8 cellular contexts compared by ENCODE assay signal in the genomic region with DNA sequence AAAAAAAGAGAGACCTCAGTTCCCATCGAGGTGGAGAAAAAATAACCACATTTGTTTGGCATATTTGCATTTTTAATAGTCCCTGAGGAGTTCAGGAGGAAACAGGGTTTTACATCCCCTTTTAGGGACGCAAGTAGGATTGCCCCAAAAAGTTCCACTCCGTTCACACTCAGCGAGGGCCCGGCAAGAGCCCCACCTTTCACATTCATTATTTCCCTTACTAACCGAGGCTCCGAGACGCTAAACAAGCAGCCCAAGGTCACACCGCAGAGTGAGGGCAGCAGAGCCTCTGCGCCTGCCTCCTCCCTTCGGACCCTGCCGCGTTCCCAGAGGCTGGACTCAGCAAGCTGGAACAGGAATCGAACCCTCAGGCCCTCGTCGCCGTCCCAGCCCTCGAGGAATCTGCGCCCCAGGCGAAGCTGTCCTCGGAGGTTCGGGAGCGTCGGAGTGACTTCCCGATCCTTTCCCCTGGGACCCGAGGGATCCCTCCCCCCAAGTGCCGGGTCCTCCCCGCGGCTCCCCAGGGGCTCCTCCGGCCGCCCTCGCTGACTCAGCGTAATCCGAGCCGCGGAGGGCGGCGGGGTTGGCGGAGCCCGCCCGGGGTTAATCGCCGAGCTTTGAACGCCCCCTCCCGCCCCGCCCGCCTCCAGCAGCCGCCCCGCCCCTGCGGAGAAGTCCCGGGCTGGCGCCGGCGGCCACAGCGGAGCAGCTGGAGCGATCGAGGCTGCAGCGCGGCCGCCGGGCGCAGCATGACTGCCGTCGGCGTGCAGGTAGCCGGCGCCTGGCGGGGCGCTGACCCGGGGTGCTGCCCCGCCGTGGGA. TPM values are rescaled to one million over a fixed set of nuclear protein-coding genes. Genes with fewer than 3 reads are reported as not detected.
DNase-seq lines count a peak whose midpoint lies in the region; ATAC-seq and TF ChIP-seq lines count a peak whose summit lies in the region.

A gene with protein sequence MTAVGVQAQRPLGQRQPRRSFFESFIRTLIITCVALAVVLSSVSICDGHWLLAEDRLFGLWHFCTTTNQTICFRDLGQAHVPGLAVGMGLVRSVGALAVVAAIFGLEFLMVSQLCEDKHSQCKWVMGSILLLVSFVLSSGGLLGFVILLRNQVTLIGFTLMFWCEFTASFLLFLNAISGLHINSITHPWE (plus strand): TSS at position 700 of the 821 bp plus-strand sequence. CDS start 50 bp downstream, at position 750.

- DNase-seq in CD4-positive, alpha-beta memory T cell, result no peak
- peak; percentile 10 for DNase-seq in NCI-H146 treated with DMSO at 0.1 percent for 48 hours (lab: John Stamatoyannopoulos, UW; ENCODE audit: unreplicated experiment)
- DNase-seq in astrocyte of the cerebellum (ENCODE audit: low read depth), result peak; percentile 16
- DNase-seq in gastrocnemius medialis, result peak; percentile 9 to 45
- no peak for DNase-seq in SIG-M5 (lab: John Stamatoyannopoulos, UW)

- POLR2A ChIA-PET in CD4-positive, alpha-beta memory T cell (lab: Charles Lee; ENCODE audit: partially characterized antibody), result no interaction called here

- H3K27me3 ChIP-seq in CD4-positive, alpha-beta memory T cell (ENCODE audit: insufficient read depth, low read length), result peaks cover 8% of the 10 kb centered on the region
- H3K27me3 ChIP-seq in iPS-18a (ENCODE audit: control insufficient read depth, insufficient read depth, low read length) (peaks cover 34% of the 10 kb centered on the region), gastrocnemius medialis (no peaks in the 10 kb centered on the region)

- no peak within 1 kb of the TSS for H3K4me3 ChIP-seq in CD4-positive, alpha-beta memory T cell (ENCODE audit: low read length in 2 of 2)
- H3K4me3 ChIP-seq in astrocyte of the cerebellum (ENCODE audit: low read depth, low read length), result peak within 1 kb of the TSS; percentile 44
- peak within 1 kb of the TSS; percentile 72 for H3K4me3 ChIP-seq in iPS-18a (ENCODE audit: low read length)
- H3K4me3 ChIP-seq in gastrocnemius medialis, result peak within 1 kb of the TSS; percentile 48 to 64 (median 52)

- H3K4me3 Mint-ChIP-seq in CD4-positive, alpha-beta memory T cell, result peak within 1 kb of the TSS; percentile 43 to 72 (median 51)

- TF ChIP-seq POLR2A in gastrocnemius medialis (IDR thresholded peaks at IDR 0.05), result no peak

- H3K27ac Mint-ChIP-seq in CD4-positive, alpha-beta memory T cell, result peak within 1 kb of the TSS in 1 of 7 donors; percentile 14

- CTCF ChIA-PET in CD4-positive, alpha-beta memory T cell (lab: Charles Lee; ENCODE audit: partially characterized antibody), result no interaction called here

- H3K9me3 Mint-ChIP-seq in CD4-positive, alpha-beta memory T cell, result no peaks in the 10 kb centered on the region

- H3K4me1 Mint-ChIP-seq in CD4-positive, alpha-beta memory T cell, result peaks cover 2 to 8% (median 5%) of the 10 kb centered on the region in 4 donors

- peaks cover 40 to 59% of the 10 kb centered on the region in 2 donors for H3K27me3 Mint-ChIP-seq in CD4-positive, alpha-beta memory T cell

- H3K9ac ChIP-seq in iPS-18a (ENCODE audit: low read length), result peak within 1 kb of the TSS; percentile 61

- no peak within 1 kb of the TSS for H3K27ac ChIP-seq in CD4-positive, alpha-beta memory T cell (ENCODE audit: low read depth, low read length)
- peak within 1 kb of the TSS; percentile 38 for H3K27ac ChIP-seq in iPS-18a (ENCODE audit: low read length)
- peak within 1 kb of the TSS; percentile 2 to 59 (median 52) for H3K27ac ChIP-seq in gastrocnemius medialis

- in situ Hi-C loops in astrocyte of the cerebellum (cut with HindIII; ENCODE audit: low sequenced_read_pairs), result no loop called here
- in situ Hi-C loops in gastrocnemius medialis (cut with MboI; ENCODE audit: low sequenced_read_pairs in 4 of 4), result no loop called here

- H3K9me3 ChIP-seq in CD4-positive, alpha-beta memory T cell (ENCODE audit: control insufficient read depth in 1 of 2, low read length in 2 of 2), result no peaks in the 10 kb centered on the region
- no peaks in the 10 kb centered on the region for H3K9me3 ChIP-seq in iPS-18a (ENCODE audit: control insufficient read depth, low read depth, low read length)
- no peaks in the 10 kb centered on the region for H3K9me3 ChIP-seq in gastrocnemius medialis

- TF ChIP-seq CTCF in astrocyte of the cerebellum (IDR thresholded peaks at IDR 0.05; ENCODE audit: low read depth, low read length, missing control alignments) (no peak), gastrocnemius medialis (IDR thresholded peaks at IDR 0.05 in 4 of 5, conservative IDR thresholded peaks at IDR 0.05 in 1 of 5) (no peak)

- intact Hi-C loops in CD4-positive, alpha-beta memory T cell (cut with micrococcal nuclease), result no loop called here
- intact Hi-C loops in gastrocnemius medialis (cut with DNase I; ENCODE audit: low total_unique reads), result no loop called here

- no peaks in the 10 kb centered on the region for H3K36me3 ChIP-seq in CD4-positive, alpha-beta memory T cell (ENCODE audit: insufficient read depth, low read length)
- H3K36me3 ChIP-seq in iPS-18a (ENCODE audit: control insufficient read depth, low read depth, low read length) (no peaks in the 10 kb centered on the region), gastrocnemius medialis (no peaks in the 10 kb centered on the region)

- H3K36me3 Mint-ChIP-seq in CD4-positive, alpha-beta memory T cell, result no peaks in the 10 kb centered on the region

- ATAC-seq in GM18519 (IDR thresholded peaks at IDR 0.05; ENCODE audit: low FRiP score, unreplicated experiment) (peak; percentile 53), HG02870 (IDR thresholded peaks at IDR 0.05; ENCODE audit: unreplicated experiment) (peak; percentile 52), gastrocnemius medialis (peak; percentile 46 to 68)

- H3K4me1 ChIP-seq in CD4-positive, alpha-beta memory T cell (ENCODE audit: insufficient read depth, low read length), result no peaks in the 10 kb centered on the region
- H3K4me1 ChIP-seq in iPS-18a (ENCODE audit: control insufficient read depth, low read depth, low read length) (peaks cover 15% of the 10 kb centered on the region), gastrocnemius medialis (peaks cover 6 to 7% of the 10 kb centered on the region in 2 donors)

RNA-seq across cellular contexts. Expression of the gene that starts here (rescaled TPM):
- total RNA-seq in CD4-positive, alpha-beta memory T cell, result under 1 TPM in 1 of 2 experiments, not detected in 1; 0.44 TPM
- not detected for polyA plus RNA-seq in CD4-positive, alpha-beta memory T cell
- 1 to 10 TPM in 1 of 4 donors, under 1 TPM in 3; 0.49 to 2.7 (median 0.64) TPM for total RNA-seq in gastrocnemius medialis

Comparison
In these comparisons a context has a peak if more than half of its experiments do, and no peak if none do; other contexts are left out.
1. DNase-seq: peak in NCI-H146 treated with DMSO at 0.1 percent for 48 hours (single experiment), astrocyte of the cerebellum (single experiment) and gastrocnemius medialis (2 of 2); none in CD4-positive, alpha-beta memory T cell (0 of 5) and SIG-M5 (single experiment).
2. H3K4me3 ChIP-seq: peak in astrocyte of the cerebellum (single experiment), iPS-18a (single experiment) and gastrocnemius medialis (4 of 4); none in CD4-positive, alpha-beta memory T cell (0 of 2).
3. Peak in every context shown above with its lines, with median percentiles within 50 percentile points of each other: ATAC-seq.